30 cellular contexts compared by ENCODE assay signal in the genomic region with DNA sequence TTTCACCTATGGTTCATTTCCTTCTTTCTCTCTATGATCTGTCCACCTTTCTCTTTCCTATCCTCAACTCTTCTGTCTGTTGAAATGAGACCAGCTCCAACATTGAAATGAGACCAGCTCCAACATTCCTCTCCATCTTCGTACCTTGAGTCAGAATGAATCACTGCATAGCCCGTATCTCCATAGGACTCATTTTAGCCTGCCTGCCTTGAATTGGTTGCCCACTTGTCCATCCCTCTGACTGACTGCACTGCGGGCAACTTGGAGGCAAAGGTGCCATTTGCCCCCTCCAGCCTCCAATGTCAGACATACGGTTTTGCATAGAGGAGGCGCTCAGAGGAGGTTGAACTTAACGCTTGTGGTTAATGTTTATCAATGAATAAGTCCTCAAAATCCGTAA.
DNase-seq lines count a peak whose midpoint lies in the region; ATAC-seq, FAIRE-seq and TF ChIP-seq lines count a peak whose summit lies in the region.
"Had no signal": no experiment of that assay in that cellular context is flagged by ENCODE, and none has a peak within 500 bp of the region (broad histone marks: within the 10 kb centered on the region; RNA-seq: fewer than 3 reads in every experiment).

No MANE protein-coding gene starts in this region.

- no peak overlapping the region for H3K56ac ChIP-seq in H1 (replicated peaks; ENCODE audit: insufficient read length, low read depth, low read length)

- TF ChIP-seq EP300 in H1 (IDR thresholded peaks at IDR 0.05; ENCODE audit: borderline replicate concordance in 1 of 2, low read depth in 2 of 2, low read length in 2 of 2) = no peak

- no peak overlapping the region for H3K18ac ChIP-seq in H1 (ENCODE audit: extremely low read depth, low read length)

- H2AFZ ChIP-seq in H1 (ENCODE audit: low read length) = 0 out of 2 replicates have a peak overlapping the region, but pooled peaks have one; percentile 15

- H3K27ac Mint-ChIP-seq in activated CD4-positive, alpha-beta memory T cell treated with anti-CD3 and anti-CD28 coated beads for 36 hours = no peak overlapping the region
- H3K27ac Mint-ChIP-seq: activated T-helper 1 cell treated with anti-CD3 and anti-CD28 coated beads, Interleukin-12 subunit alpha, Interleukin-12 subunit beta, Interleukin-2, Interleukin-4 antibody, amounts not matched to agents 30 ng/mL and 10 ng/mL and 1 ng/mL, durations not matched to agents 14 hours and 24 hours and 36 hours; brain; naive thymus-derived CD8-positive, alpha-beta T cell; stimulated activated memory B cell treated with anti-CD40 and anti-IgM and Interleukin-4, amounts not matched to agents 10 μg/mL and 1 μg/mL and 100 μg/mL, for 72 hours; type B pancreatic cell had no signal

- FAIRE-seq in H54 (lab: Jason Lieb, UNC) (no peak), RCC 7860 (lab: Jason Lieb, UNC) (no peak), H1 (lab: Jason Lieb, UNC) (no peak)
- FAIRE-seq: G401.6 had no signal

- H3K4me1 Mint-ChIP-seq in activated CD4-positive, alpha-beta memory T cell treated with anti-CD3 and anti-CD28 coated beads for 36 hours (ENCODE audit: low read depth) = no peaks in the 10 kb centered on the region
- H3K4me1 Mint-ChIP-seq: naive thymus-derived CD8-positive, alpha-beta T cell; stimulated activated memory B cell treated with anti-CD40 and anti-IgM and Interleukin-4, amounts not matched to agents 10 μg/mL and 1 μg/mL and 100 μg/mL, for 72 hours had no signal

- H2BK5ac ChIP-seq in H1 (ENCODE audit: low read depth, low read length) = no peak overlapping the region

- H3K4me2 ChIP-seq in H1 (ENCODE audit: insufficient read depth in 1 of 2, low read depth in 2 of 2, low read length in 2 of 2) = no peak overlapping the region

- POLR2A ChIA-PET in H1 (lab: Charles Lee; ENCODE audit: partially characterized antibody) = no interaction called here
- POLR2A ChIA-PET in activated CD4-positive, alpha-beta memory T cell treated with anti-CD3 and anti-CD28 coated beads for 36 hours (lab: Charles Lee) = no interaction called here

- H3K14ac ChIP-seq in H1 (ENCODE audit: insufficient read length) = no peak overlapping the region

- no peaks in the 10 kb centered on the region for H3K27me3 Mint-ChIP-seq in activated CD4-positive, alpha-beta memory T cell treated with anti-CD3 and anti-CD28 coated beads for 36 hours
- H3K27me3 Mint-ChIP-seq: brain; stimulated activated memory B cell treated with anti-CD40 and anti-IgM and Interleukin-4, amounts not matched to agents 10 μg/mL and 1 μg/mL and 100 μg/mL, for 72 hours; type B pancreatic cell had no signal

- H3K23ac ChIP-seq in H1 (ENCODE audit: insufficient read length) = no peak overlapping the region

- no peak overlapping the region for H2BK12ac ChIP-seq in H1 (ENCODE audit: low read depth, low read length)

- no peak overlapping the region for H2BK20ac ChIP-seq in H1 (ENCODE audit: low read length)

- no peaks in the 10 kb centered on the region for H3K79me2 ChIP-seq in H1 (ENCODE audit: control insufficient read depth in 1 of 2, insufficient read depth in 2 of 2, low read length in 2 of 2)

- H2AK5ac ChIP-seq in H1 (ENCODE audit: low read depth, low read length) = no peak overlapping the region

- no peak for TF ChIP-seq RAD21 in H1 (IDR thresholded peaks at IDR 0.05 in 1 of 2, conservative IDR thresholded peaks at IDR 0.05 in 1 of 2; ENCODE audit: low read depth in 2 of 2, low read length in 2 of 2)

- no peak overlapping the region for H4K91ac ChIP-seq in H1 (replicated peaks; ENCODE audit: insufficient read length, low read length)

- H3K4me3 Mint-ChIP-seq in activated CD4-positive, alpha-beta memory T cell treated with anti-CD3 and anti-CD28 coated beads for 36 hours = no peak overlapping the region
- H3K4me3 Mint-ChIP-seq: activated T-helper 1 cell treated with anti-CD3 and anti-CD28 coated beads, Interleukin-12 subunit alpha, Interleukin-12 subunit beta, Interleukin-2, Interleukin-4 antibody, amounts not matched to agents 30 ng/mL and 10 ng/mL and 1 ng/mL, durations not matched to agents 14 hours and 24 hours and 36 hours; brain; naive thymus-derived CD8-positive, alpha-beta T cell; stimulated activated memory B cell treated with anti-CD40 and anti-IgM and Interleukin-4, amounts not matched to agents 10 μg/mL and 1 μg/mL and 100 μg/mL, for 72 hours; type B pancreatic cell had no signal

- H3K27me3 ChIP-seq in H1 (replicated peaks in 1 of 4; ENCODE audit: control insufficient read depth in 3 of 4, extremely low read depth in 1 of 4, insufficient read depth in 3 of 4, low read length in 3 of 4) = no peaks in the 10 kb centered on the region
- H3K27me3 ChIP-seq: gastrocnemius medialis, Peyer's patch, SJSA1 had no signal

- no peak overlapping the region for H4K5ac ChIP-seq in H1 (ENCODE audit: insufficient read length, low read depth, low read length)

- no peaks in the 10 kb centered on the region for H4K20me1 ChIP-seq in H1 (replicated peaks in 1 of 2; ENCODE audit: control insufficient read depth in 1 of 2, insufficient read depth in 2 of 2, low read length in 2 of 2)

- no peaks in the 10 kb centered on the region for H3K36me3 ChIP-seq in H1 (ENCODE audit: control insufficient read depth in 2 of 4, insufficient read depth in 4 of 4, low read length in 3 of 4)
- H3K36me3 ChIP-seq: gastrocnemius medialis, Peyer's patch, SJSA1 had no signal

- intact Hi-C loops in activated CD4-positive, alpha-beta memory T cell treated with anti-CD3 and anti-CD28 coated beads for 36 hours (cut with micrococcal nuclease) = no loop called here

- H2BK15ac ChIP-seq in H1 (ENCODE audit: low read length) = no peak overlapping the region

- H3K4me1 ChIP-seq in H1 (replicated peaks in 1 of 4; ENCODE audit: control insufficient read depth in 3 of 4, insufficient read depth in 4 of 4, low read length in 3 of 4) = peaks cover 0 to 2% (median 0%) of the 10 kb centered on the region in 4 experiments; a peak in 1 of 7 replicates
- H3K4me1 ChIP-seq: gastrocnemius medialis, Peyer's patch, SJSA1 had no signal

- TF ChIP-seq CTCF in H1 (IDR thresholded peaks at IDR 0.05; ENCODE audit: control extremely low read depth in 1 of 3, insufficient read depth in 1 of 3, low read depth in 1 of 3, low read length in 3 of 3) = no peak

- H4K8ac ChIP-seq in H1 (ENCODE audit: extremely low read depth, insufficient read depth, low read length) = no peak overlapping the region; the same call in 1 of the 2 replicates

- H3K36me3 Mint-ChIP-seq in activated CD4-positive, alpha-beta memory T cell treated with anti-CD3 and anti-CD28 coated beads for 36 hours = no peaks in the 10 kb centered on the region
- H3K36me3 Mint-ChIP-seq: brain; naive thymus-derived CD8-positive, alpha-beta T cell; stimulated activated memory B cell treated with anti-CD40 and anti-IgM and Interleukin-4, amounts not matched to agents 10 μg/mL and 1 μg/mL and 100 μg/mL, for 72 hours; type B pancreatic cell had no signal

- no peak overlapping the region for H3K9ac ChIP-seq in H1 (replicated peaks in 1 of 4; ENCODE audit: extremely low read depth in 1 of 4, low read depth in 3 of 4, low read length in 3 of 4)

- no peak overlapping the region for H2BK120ac ChIP-seq in H1 (replicated peaks; ENCODE audit: low read depth, low read length)

- 90% methylated on average over 7 of the region's 7 CpGs; no CpG with 5 or more reads in 1 of the 2 experiments for WGBS in H1 (ENCODE audit: extremely low coverage in 1 of 2, insufficient coverage in 1 of 2, insufficient read length in 1 of 2, insufficient replicate concordance in 2 of 2, low coverage in 1 of 2, low lambda C conversion rate in 2 of 2, missing lambda C conversion rate in 1 of 2), 2 experiments

- CTCF ChIA-PET in H1 (lab: Charles Lee; ENCODE audit: partially characterized antibody) = interaction anchor here (0.6 to 1.7 kb wide), 3 partner anchors 12 to 83 kb away, joined by 3 to 7 read pairs (median 3); no protein-coding TSS in a partner anchor
- CTCF ChIA-PET in activated CD4-positive, alpha-beta memory T cell treated with anti-CD3 and anti-CD28 coated beads for 36 hours (lab: Charles Lee) = no interaction called here

- DNase-seq in H54 (ENCODE audit: insufficient read length, low spot score) (peak; percentile 0), RCC 7860 (ENCODE audit: low spot score) (peak; percentile 46), H1 (ENCODE audit: low read depth in 1 of 2, low spot score in 2 of 2) (no peak), renal cortical epithelial cell (ENCODE audit: low read depth) (peak; percentile 45)
- DNase-seq in activated CD4-positive, alpha-beta memory T cell treated with anti-CD3 and anti-CD28 coated beads for 36 hours = no peak
- DNase-seq in activated CD4-positive, alpha-beta T cell treated with anti-CD3 and anti-CD28 coated beads, Interleukin-2, amount 50 U/mL, for 48 hours = no peak
- DNase-seq: activated naive CD4-positive, alpha-beta T cell treated with Interleukin-2 at 50 U/mL for 16 hours; COR-L47; DMS53; dorsolateral prefrontal cortex; gastrocnemius medialis; KG1; left cardiac atrium; MM.1S; naive thymus-derived CD8-positive, alpha-beta T cell; NCI-H2029 treated with DMSO at 0.1 percent for 48 hours; NCI-H2227 treated with DMSO at 0.1 percent for 48 hours; NCI-H69; Peyer's patch; substantia nigra; T-helper 1 cell had no signal

- ATAC-seq in HG03439 (IDR thresholded peaks at IDR 0.05; ENCODE audit: unreplicated experiment) = no peak
- ATAC-seq: gastrocnemius medialis; left cardiac atrium; naive thymus-derived CD8-positive, alpha-beta T cell; stimulated activated memory B cell treated with anti-CD40 and anti-IgM and Interleukin-4, amounts not matched to agents 10 μg/mL and 1 μg/mL and 100 μg/mL, for 72 hours had no signal

- no peak overlapping the region for H3K27ac ChIP-seq in H1 (ENCODE audit: low read depth, low read length)
- H3K27ac ChIP-seq: C4-2B, dorsolateral prefrontal cortex, gastrocnemius medialis, Peyer's patch, SJSA1 had no signal

- TF ChIP-seq POLR2A in H54 (IDR thresholded peaks at IDR 0.05; ENCODE audit: low read depth, low read length) (no peak), H1 (IDR thresholded peaks at IDR 0.05; ENCODE audit: control extremely low read depth in 1 of 2, low read depth in 2 of 2, low read length in 2 of 2) (no peak)

- no peak overlapping the region for H3K4ac ChIP-seq in H1 (replicated peaks; ENCODE audit: insufficient read length, low read depth, low read length)

- no peaks in the 10 kb centered on the region for H3K23me2 ChIP-seq in H1 (ENCODE audit: low read depth, low read length)

- H3K4me3 ChIP-seq in H1 (ENCODE audit: extremely low read depth in 1 of 4, insufficient read depth in 2 of 4, low read depth in 3 of 4, low read length in 4 of 4) = no peak overlapping the region
- H3K4me3 ChIP-seq: dorsolateral prefrontal cortex, gastrocnemius medialis, lung, Peyer's patch, SJSA1 had no signal

- H3K9me3 Mint-ChIP-seq in activated CD4-positive, alpha-beta memory T cell treated with anti-CD3 and anti-CD28 coated beads for 36 hours = no peaks in the 10 kb centered on the region
- H3K9me3 Mint-ChIP-seq: activated T-helper 1 cell treated with anti-CD3 and anti-CD28 coated beads, Interleukin-12 subunit alpha, Interleukin-12 subunit beta, Interleukin-2, Interleukin-4 antibody, amounts not matched to agents 30 ng/mL and 10 ng/mL and 1 ng/mL, durations not matched to agents 14 hours and 24 hours and 36 hours; brain; stimulated activated memory B cell treated with anti-CD40 and anti-IgM and Interleukin-4, amounts not matched to agents 10 μg/mL and 1 μg/mL and 100 μg/mL, for 72 hours; type B pancreatic cell had no signal

- no peaks in the 10 kb centered on the region for H3K9me3 ChIP-seq in H1 (ENCODE audit: insufficient read depth in 2 of 2, low read depth in 1 of 2, low read length in 1 of 2)
- H3K9me3 ChIP-seq: gastrocnemius medialis, Peyer's patch, SJSA1 had no signal

- H3K79me1 ChIP-seq in H1 (ENCODE audit: low read depth, low read length) = no peaks in the 10 kb centered on the region

Comparison
In these comparisons a context has a peak if more than half of its experiments do, and no peak if none do; other contexts are left out.
1. DNase-seq: peak in H54 (single experiment), RCC 7860 (single experiment) and renal cortical epithelial cell (single experiment); none in H1 (0 of 2), activated CD4-positive, alpha-beta memory T cell treated with anti-CD3 and anti-CD28 coated beads for 36 hours (single experiment) and activated CD4-positive, alpha-beta T cell treated with anti-CD3 and anti-CD28 coated beads, Interleukin-2, amount 50 U/mL, for 48 hours (0 of 2).